In genomic region chr10:34726862-34727261, GRCh38 we compare ENCODE assay signal across 20 cellular contexts.
DNase-seq lines count a peak whose midpoint lies in the region; ATAC-seq, FAIRE-seq and TF ChIP-seq lines count a peak whose summit lies in the region.
"Had no signal": no experiment of that assay in that cellular context is flagged by ENCODE, and none has a peak within 500 bp of the region (broad histone marks: within the 10 kb centered on the region; RNA-seq: fewer than 3 reads in every experiment).

No MANE protein-coding gene starts in this region.

- peak overlapping the region; percentile 30 to 57 (median 39) for H3K27ac Mint-ChIP-seq in nephron
- H3K27ac Mint-ChIP-seq: B cell; CD4-positive, CD25-positive, alpha-beta regulatory T cell; T-helper 17 cell had no signal

- no TSS peak for BruUV-seq in GM12878 (replicated peaks; lab: Mats Ljungman, UMichigan)

- TF ChIP-seq POLR2A in GM12878 (IDR thresholded peaks at IDR 0.05; ENCODE audit: low read depth, low read length) (no peak), tibial nerve (IDR thresholded peaks at IDR 0.05) (no peak)

- no peak for TF ChIP-seq EP300 in GM12878 (IDR thresholded peaks at IDR 0.05; ENCODE audit: borderline replicate concordance in 1 of 2, control insufficient read depth in 1 of 2, low read depth in 2 of 2, low read length in 2 of 2)
- no peak for TF ChIP-seq EP300 in tibial nerve (IDR thresholded peaks at IDR 0.05)

- POLR2A ChIA-PET in GM12878 (lab: Charles Lee): interaction anchor here (0.9 to 1.8 kb wide), 3 partner anchors 26 to 60 kb away, joined by 4 to 6 read pairs (median 5); no protein-coding TSS in a partner anchor

- intact Hi-C loops in GM12878 (cut with micrococcal nuclease; ENCODE audit: unreplicated experiment): loop anchor here (10.0 kb wide), 1 partner anchor 218 kb away; no protein-coding TSS in a partner anchor

- no peaks in the 10 kb centered on the region for H3K9me3 Mint-ChIP-seq in nephron
- H3K9me3 Mint-ChIP-seq: CD4-positive, CD25-positive, alpha-beta regulatory T cell had no signal

- SMC1A ChIA-PET in GM12878 (lab: Charles Lee; ENCODE audit: uncharacterized antibody, unreplicated experiment): interaction anchor here (0.5 to 6.8 kb wide), 26 partner anchors 8 to 267 kb away, joined by 3 to 107 read pairs (median 4); no protein-coding TSS in a partner anchor

- TF ChIP-seq RAD21 in GM12878 (IDR thresholded peaks at IDR 0.05; ENCODE audit: insufficient read depth, low read depth, low read length): no peak

- H2AFZ ChIP-seq in GM12878 (ENCODE audit: control insufficient read depth, low read depth, low read length): no peak overlapping the region

- no peaks in the 10 kb centered on the region for H3K36me3 Mint-ChIP-seq in nephron (ENCODE audit: low read depth)
- H3K36me3 Mint-ChIP-seq: CD4-positive, CD25-positive, alpha-beta regulatory T cell had no signal

- H3K4me3 ChIP-seq in GM12878 (no peak overlapping the region), coronary artery (no peak overlapping the region), tibial nerve (no peak overlapping the region)

- no peaks in the 10 kb centered on the region for H3K79me2 ChIP-seq in GM12878 (ENCODE audit: control insufficient read depth, insufficient read depth, low read length)

- in situ Hi-C loops in KBM-7 (cut with MboI; ENCODE audit: low pct_unique_long_range_greater_than_20kb, low sequenced_read_pairs): no loop called here
- in situ Hi-C loops in GM12878 (cut with MboI): no loop called here

- no peaks in the 10 kb centered on the region for H3K27me3 Mint-ChIP-seq in nephron (ENCODE audit: low read depth)
- H3K27me3 Mint-ChIP-seq: B cell; CD4-positive, CD25-positive, alpha-beta regulatory T cell had no signal

- H3K9me3 ChIP-seq in GM12878 (replicated peaks; ENCODE audit: control insufficient read depth, insufficient read depth, low read length) (no peaks in the 10 kb centered on the region), tibial nerve (no peaks in the 10 kb centered on the region)

- CTCF ChIA-PET in GM12878 (lab: Yijun Ruan, JAX): interaction anchor here (0.7 to 5.1 kb wide), 10 partner anchors 12 to 267 kb away, joined by 3 to 83 read pairs (median 26); no protein-coding TSS in a partner anchor

- H3K4me1 ChIP-seq in GM12878 (ENCODE audit: control insufficient read depth, insufficient read depth, low read length) (no peaks in the 10 kb centered on the region), tibial nerve (peaks cover 0 to 61% (median 6%) of the 10 kb centered on the region in 4 donors)

- FAIRE-seq in GM19239 (lab: Jason Lieb, UNC) (peak; percentile 33), GM12878 (lab: Jason Lieb, UNC) (no peak)
- FAIRE-seq: RCC 7860 had no signal

- no peak overlapping the region for H3K4me3 Mint-ChIP-seq in nephron
- H3K4me3 Mint-ChIP-seq: B cell; CD4-positive, CD25-positive, alpha-beta regulatory T cell; T-helper 17 cell had no signal

- TF ChIP-seq CTCF in GM12878 (IDR thresholded peaks at IDR 0.05 in 2 of 3, conservative IDR thresholded peaks at IDR 0.05 in 1 of 3; ENCODE audit: control insufficient read depth in 2 of 3, extremely low read depth in 1 of 3, insufficient read depth in 1 of 3, low read depth in 3 of 3, low read length in 3 of 3): no peak
- TF ChIP-seq CTCF in nephron (IDR thresholded peaks at IDR 0.05; ENCODE audit: unreplicated experiment in 3 of 3): no peak
- no peak for TF ChIP-seq CTCF in coronary artery (IDR thresholded peaks at IDR 0.05)
- TF ChIP-seq CTCF in tibial nerve (IDR thresholded peaks at IDR 0.05): no peak

- RAD21 ChIA-PET in GM12878 (lab: Charles Lee; ENCODE audit: unreplicated experiment): interaction anchor here (0.5 to 5.1 kb wide), 19 partner anchors 10 to 1291 kb away, joined by 3 to 142 read pairs (median 4); partner anchors contain the start of gene PARD3

- no peak for DNase-seq in GM19239 (ENCODE audit: insufficient read length, low spot score)
- peak; percentile 24 for DNase-seq in KBM-7
- DNase-seq in GM12878 (ENCODE audit: low read depth, low spot score): no peak
- DNase-seq in coronary artery (ENCODE audit: low spot score): no peak
- DNase-seq in NCI-H2227 treated with DMSO at 0.1 percent for 48 hours (lab: John Stamatoyannopoulos, UW): no peak
- DNase-seq in activated effector memory CD4-positive, alpha-beta T cell treated with anti-CD3 and anti-CD28 coated beads, Interleukin-2, amount 50 U/mL, for 16 hours: no peak
- no peak for DNase-seq in tibial nerve (ENCODE audit: low spot score in 2 of 2)
- DNase-seq: CD4-positive, CD25-positive, alpha-beta regulatory T cell; EL; GOT3; IMR-90; MV-4-11; NCI-H1436; NCI-H2029; NCI-H524 treated with DMSO at 0.1 percent for 48 hours; SHP77 treated with DMSO at 0.1 percent for 48 hours; T-helper 17 cell had no signal

- H3K27ac ChIP-seq in GM12878 (ENCODE audit: control insufficient read depth, insufficient read depth) (no peak overlapping the region), coronary artery (no peak overlapping the region), tibial nerve (no peak overlapping the region)

- no peaks in the 10 kb centered on the region for H3K36me3 ChIP-seq in GM12878 (ENCODE audit: control insufficient read depth in 2 of 2, insufficient read depth in 2 of 2, low read length in 1 of 2)
- H3K36me3 ChIP-seq in tibial nerve: no peaks in the 10 kb centered on the region

- H3K9ac ChIP-seq in GM12878 (ENCODE audit: control insufficient read depth, insufficient read depth, low read length): no peak overlapping the region

- H4K20me1 ChIP-seq in GM12878 (ENCODE audit: control insufficient read depth, insufficient read depth): no peaks in the 10 kb centered on the region

- peaks cover 79% of the 10 kb centered on the region for H3K4me1 Mint-ChIP-seq in nephron
- H3K4me1 Mint-ChIP-seq: B cell; CD4-positive, CD25-positive, alpha-beta regulatory T cell; T-helper 17 cell had no signal

- no peaks in the 10 kb centered on the region for H3K27me3 ChIP-seq in GM12878 (replicated peaks in 1 of 2; ENCODE audit: control insufficient read depth in 2 of 2, insufficient read depth in 2 of 2, low read length in 1 of 2)
- no peaks in the 10 kb centered on the region for H3K27me3 ChIP-seq in tibial nerve

- ATAC-seq in GM12878: peak; percentile 57
- ATAC-seq: T-helper 17 cell had no signal

- H3K4me2 ChIP-seq in GM12878 (ENCODE audit: control insufficient read depth, insufficient read depth): no peak overlapping the region

TF ChIP-seq in GM12878, 131 proteins besides CTCF, POLR2A, EP300 and RAD21:
- TF ChIP-seq SIX5 (IDR thresholded peaks at IDR 0.05; ENCODE audit: low read depth, low read length, severe bottlenecking) (no peak), PAX8 (IDR thresholded peaks at IDR 0.05) (no peak), RBBP5 (conservative IDR thresholded peaks at IDR 0.05) (no peak), ESRRA (IDR thresholded peaks at IDR 0.05; ENCODE audit: low read length) (no peak), JUNB (IDR thresholded peaks at IDR 0.05) (no peak), IKZF2 (IDR thresholded peaks at IDR 0.05) (0 out of 4 replicates have a peak, but pooled peaks of 1 of the 2 experiments have one; percentile 11)
- TF ChIP-seq, protein P1, sequence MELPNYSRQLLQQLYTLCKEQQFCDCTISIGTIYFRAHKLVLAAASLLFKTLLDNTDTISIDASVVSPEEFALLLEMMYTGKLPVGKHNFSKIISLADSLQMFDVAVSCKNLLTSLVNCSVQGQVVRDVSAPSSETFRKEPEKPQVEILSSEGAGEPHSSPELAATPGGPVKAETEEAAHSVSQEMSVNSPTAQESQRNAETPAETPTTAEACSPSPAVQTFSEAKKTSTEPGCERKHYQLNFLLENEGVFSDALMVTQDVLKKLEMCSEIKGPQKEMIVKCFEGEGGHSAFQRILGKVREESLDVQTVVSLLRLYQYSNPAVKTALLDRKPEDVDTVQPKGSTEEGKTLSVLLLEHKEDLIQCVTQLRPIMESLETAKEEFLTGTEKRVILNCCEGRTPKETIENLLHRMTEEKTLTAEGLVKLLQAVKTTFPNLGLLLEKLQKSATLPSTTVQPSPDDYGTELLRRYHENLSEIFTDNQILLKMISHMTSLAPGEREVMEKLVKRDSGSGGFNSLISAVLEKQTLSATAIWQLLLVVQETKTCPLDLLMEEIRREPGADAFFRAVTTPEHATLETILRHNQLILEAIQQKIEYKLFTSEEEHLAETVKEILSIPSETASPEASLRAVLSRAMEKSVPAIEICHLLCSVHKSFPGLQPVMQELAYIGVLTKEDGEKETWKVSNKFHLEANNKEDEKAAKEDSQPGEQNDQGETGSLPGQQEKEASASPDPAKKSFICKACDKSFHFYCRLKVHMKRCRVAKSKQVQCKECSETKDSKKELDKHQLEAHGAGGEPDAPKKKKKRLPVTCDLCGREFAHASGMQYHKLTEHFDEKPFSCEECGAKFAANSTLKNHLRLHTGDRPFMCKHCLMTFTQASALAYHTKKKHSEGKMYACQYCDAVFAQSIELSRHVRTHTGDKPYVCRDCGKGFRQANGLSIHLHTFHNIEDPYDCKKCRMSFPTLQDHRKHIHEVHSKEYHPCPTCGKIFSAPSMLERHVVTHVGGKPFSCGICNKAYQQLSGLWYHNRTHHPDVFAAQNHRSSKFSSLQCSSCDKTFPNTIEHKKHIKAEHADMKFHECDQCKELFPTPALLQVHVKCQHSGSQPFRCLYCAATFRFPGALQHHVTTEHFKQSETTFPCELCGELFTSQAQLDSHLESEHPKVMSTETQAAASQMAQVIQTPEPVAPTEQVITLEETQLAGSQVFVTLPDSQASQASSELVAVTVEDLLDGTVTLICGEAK (IDR thresholded peaks at IDR 0.05; ENCODE audit: borderline replicate concordance): no peak
